15 cellular contexts compared by ENCODE assay signal in genomic region chr15:69854521-69855171, GRCh38.
DNase-seq lines count a peak whose midpoint lies in the region; ATAC-seq and TF ChIP-seq lines count a peak whose summit lies in the region.
"Had no signal": no experiment of that assay in that cellular context is flagged by ENCODE, and none has a peak within 500 bp of the region (broad histone marks: within the 10 kb centered on the region; RNA-seq: fewer than 3 reads in every experiment).

No MANE protein-coding gene starts in this region.

- H3K14ac ChIP-seq in trophoblast cell (ENCODE audit: low read length), result peak overlapping the region; percentile 54

- H4K12ac ChIP-seq in trophoblast cell (ENCODE audit: low read depth, low read length), result no peak overlapping the region

- H3K27ac ChIP-seq in trophoblast cell (ENCODE audit: low read depth, low read length) (peak overlapping the region; percentile 85), tibial nerve (no peak overlapping the region)
- H3K27ac ChIP-seq: lower lobe of right lung, ovary had no signal

- ATAC-seq in GM18858 (IDR thresholded peaks at IDR 0.05; ENCODE audit: unreplicated experiment), result no peak
- ATAC-seq: activated naive CD4-positive, alpha-beta T cell treated with anti-CD3 and anti-CD28 coated beads, Interleukin-2, amount 50 U/mL, for 72 hours; lower lobe of right lung; stimulated activated memory B cell treated with anti-CD40 and anti-IgM and Interleukin-4, amounts not matched to agents 10 μg/mL and 1 μg/mL and 100 μg/mL, for 72 hours had no signal

- peak overlapping the region; percentile 79 for H2BK120ac ChIP-seq in trophoblast cell (ENCODE audit: insufficient read depth, low read length, poor library complexity)

- no peak for TF ChIP-seq CTCF in tibial nerve (IDR thresholded peaks at IDR 0.05)

- TF ChIP-seq POLR2A in erythroblast (IDR thresholded peaks at IDR 0.05; ENCODE audit: low read length) (no peak), tibial nerve (IDR thresholded peaks at IDR 0.05) (no peak)

- H3K36me3 ChIP-seq in trophoblast cell (ENCODE audit: control insufficient read depth in 1 of 2, insufficient read depth in 2 of 2, low read length in 2 of 2) (no peaks in the 10 kb centered on the region), tibial nerve (no peaks in the 10 kb centered on the region)
- H3K36me3 ChIP-seq: lower lobe of right lung, ovary had no signal

- peak overlapping the region; percentile 89 for H3K18ac ChIP-seq in trophoblast cell (ENCODE audit: low read length)

- peak overlapping the region; percentile 42 for H2AK5ac ChIP-seq in trophoblast cell (ENCODE audit: low read length)

- H3K4me1 ChIP-seq in trophoblast cell (ENCODE audit: control insufficient read depth in 1 of 2, insufficient read depth in 2 of 2, low read length in 2 of 2) (peaks cover 17 to 25% of the 10 kb centered on the region in 2 experiments), tibial nerve (peaks cover 0 to 11% (median 0%) of the 10 kb centered on the region in 4 donors)
- H3K4me1 ChIP-seq: lower lobe of right lung had no signal

- H2BK12ac ChIP-seq in trophoblast cell (ENCODE audit: low read length), result peak overlapping the region; percentile 73

- H3K4me3 ChIP-seq in trophoblast cell (ENCODE audit: low read depth, low read length), result no peak overlapping the region
- no peak overlapping the region for H3K4me3 ChIP-seq in tibial nerve
- H3K4me3 ChIP-seq: lower lobe of right lung, ovary had no signal

- H4K8ac ChIP-seq in trophoblast cell (ENCODE audit: low read depth, low read length), result peak overlapping the region; percentile 22

- H3K79me1 ChIP-seq in trophoblast cell (ENCODE audit: low read length), result peaks cover 7% of the 10 kb centered on the region

- no peak overlapping the region for H2AFZ ChIP-seq in trophoblast cell (ENCODE audit: insufficient read depth, low read length, poor library complexity)

- no peak overlapping the region for H3K23ac ChIP-seq in trophoblast cell (ENCODE audit: low read length)

- DNase-seq in EL (peak; percentile 82), RPMI7951 (ENCODE audit: low read depth) (peak; percentile 45), fibroblast of gingiva (ENCODE audit: low read depth) (peak; percentile 23), trophoblast cell (peak; percentile 14 to 67), erythroblast (lab: John Stamatoyannopoulos, UW) (no peak), tibial nerve (ENCODE audit: low spot score in 2 of 2) (no peak)
- no peak for DNase-seq in stimulated activated naive CD4-positive, alpha-beta T cell (lab: John Stamatoyannopoulos, UW)
- DNase-seq: lower lobe of right lung; NCI-H1092 treated with DMSO at 0.1 percent for 48 hours; NCI-H446 treated with DMSO at 0.1 percent for 48 hours; ovary; stimulated activated CD4-positive, alpha-beta T cell treated with anti-CD3 and anti-CD28 coated beads, Interleukin-2, amount 100 ng/mL, for 24 hours had no signal

- H3K4ac ChIP-seq in trophoblast cell (ENCODE audit: low read depth, low read length), result peak overlapping the region; percentile 10

- H3K27me3 ChIP-seq in trophoblast cell (ENCODE audit: insufficient read depth, low read length) (no peaks in the 10 kb centered on the region), tibial nerve (no peaks in the 10 kb centered on the region)
- H3K27me3 ChIP-seq: ovary had no signal

- no peak for TF ChIP-seq EP300 in tibial nerve (IDR thresholded peaks at IDR 0.05)

- WGBS in trophoblast cell (ENCODE audit: extremely low coverage, insufficient coverage, insufficient read length), result no CpG with 5 or more reads among the region's 11 CpGs
- WGBS in tibial nerve, 2 donors, result 66 to 79% methylated on average over 10 to 11 of the region's 11 CpGs

- H3K79me2 ChIP-seq in trophoblast cell (ENCODE audit: control insufficient read depth, insufficient read depth, low read length, poor library complexity), result peaks cover 2% of the 10 kb centered on the region

- H3K9ac ChIP-seq in trophoblast cell (ENCODE audit: low read length), result peak overlapping the region; percentile 45

- H2BK5ac ChIP-seq in trophoblast cell (ENCODE audit: low read depth, low read length, poor library complexity), result no peak overlapping the region

- peak overlapping the region; percentile 75 for H4K91ac ChIP-seq in trophoblast cell (ENCODE audit: low read depth, low read length)

- peak overlapping the region; percentile 36 for H3K4me2 ChIP-seq in trophoblast cell (ENCODE audit: low read length)

- no peaks in the 10 kb centered on the region for H3K9me3 ChIP-seq in trophoblast cell (ENCODE audit: insufficient read depth, low read depth, low read length)
- H3K9me3 ChIP-seq in tibial nerve, result peaks cover 0 to 2% (median 0%) of the 10 kb centered on the region in 4 donors
- H3K9me3 ChIP-seq: lower lobe of right lung, ovary had no signal

Comparison
In these comparisons a context has a peak if more than half of its experiments do, and no peak if none do; other contexts are left out.
1. DNase-seq: peak in EL (single experiment), RPMI7951 (single experiment), fibroblast of gingiva (single experiment) and trophoblast cell (2 of 2); none in erythroblast (0 of 2), tibial nerve (0 of 2) and stimulated activated naive CD4-positive, alpha-beta T cell (0 of 6).